Comparison of ENCODE assay signal across 10 cellular contexts in the genomic region with DNA sequence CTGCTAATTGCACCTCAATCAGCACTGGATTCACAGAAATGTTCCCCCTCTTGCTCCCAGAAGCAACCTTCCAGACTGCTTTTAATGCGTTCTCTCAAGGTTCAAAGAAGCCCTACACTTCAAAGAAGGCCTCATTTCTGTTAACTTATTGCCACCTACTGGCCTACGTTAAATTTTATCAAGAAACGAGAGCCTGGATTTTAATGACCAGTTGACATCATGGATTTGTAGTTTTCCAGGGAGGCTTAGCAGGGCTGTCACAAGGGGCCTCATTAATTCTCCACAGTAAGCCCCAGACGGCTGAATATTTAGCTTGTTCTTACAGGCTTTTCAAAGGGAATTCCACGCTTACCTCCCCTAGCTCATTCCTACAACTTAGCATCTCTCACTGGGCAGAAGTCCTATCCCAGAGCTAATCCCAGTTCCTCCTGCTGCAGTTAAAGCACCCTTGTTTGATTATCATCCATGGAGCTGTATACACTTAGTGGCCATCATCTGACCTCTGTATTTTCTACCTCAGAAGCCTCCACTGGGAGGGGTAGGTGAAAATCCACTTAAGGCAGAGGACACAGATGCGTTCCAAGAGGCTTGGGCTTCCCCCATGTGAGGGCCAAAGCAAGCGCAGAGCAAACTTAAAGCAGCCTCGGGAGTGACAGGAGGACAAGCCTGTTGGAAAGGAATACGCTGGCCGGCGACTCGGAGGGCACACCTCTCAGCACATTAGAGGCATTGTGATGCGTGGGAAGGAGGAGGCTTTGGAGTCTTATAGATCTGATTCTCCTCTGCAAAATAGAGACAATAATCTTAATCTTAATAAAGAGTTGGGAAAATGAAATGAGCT. TPM values are rescaled to one million over a fixed set of nuclear protein-coding genes. Genes with fewer than 3 reads are reported as not detected.
DNase-seq lines count a peak whose midpoint lies in the region; ATAC-seq, FAIRE-seq and TF ChIP-seq lines count a peak whose summit lies in the region.
"Had no signal": no experiment of that assay in that cellular context is flagged by ENCODE, and none has a peak within 500 bp of the region (broad histone marks: within the 10 kb centered on the region; RNA-seq: fewer than 3 reads in every experiment).

No MANE protein-coding gene starts in this region.

- no peaks in the 10 kb centered on the region for H3K4me1 Mint-ChIP-seq in mesothelial cell of epicardium
- H3K4me1 Mint-ChIP-seq: CD4-positive, alpha-beta memory T cell had no signal

- H3K36me3 Mint-ChIP-seq in mesothelial cell of epicardium = no peaks in the 10 kb centered on the region
- H3K36me3 Mint-ChIP-seq: CD4-positive, alpha-beta memory T cell had no signal

- H3K27me3 ChIP-seq in A673 (replicated peaks; ENCODE audit: insufficient read depth, low read depth, low read length, poor library complexity) = peaks cover 23% of the 10 kb centered on the region

- TF ChIP-seq CTCF in A673 (conservative IDR thresholded peaks at IDR 0.05; ENCODE audit: low read depth, low read length) = peak; percentile 41; the same call in 1 of the 2 replicates
- 0 out of 2 replicates have a peak, but pooled peaks have one; percentile 11 for TF ChIP-seq CTCF in RWPE1 (conservative IDR thresholded peaks at IDR 0.05; ENCODE audit: low read depth)
- TF ChIP-seq CTCF in mesothelial cell of epicardium (IDR thresholded peaks at IDR 0.05; ENCODE audit: unreplicated experiment) = no peak

- POLR2A ChIA-PET in A673 (lab: Charles Lee; ENCODE audit: low non-redundant PET) = interaction anchor here (0.6 kb wide), 1 partner anchor 575 kb away, joined by 4 read pairs; no protein-coding TSS in a partner anchor
- POLR2A ChIA-PET in RWPE1 (lab: Yijun Ruan, JAX; ENCODE audit: low non-redundant PET) = no interaction called here

- H3K27ac Mint-ChIP-seq in mesothelial cell of epicardium = no peak overlapping the region
- H3K27ac Mint-ChIP-seq: CD4-positive, alpha-beta memory T cell had no signal

- no peak overlapping the region for H3K4me3 Mint-ChIP-seq in mesothelial cell of epicardium
- H3K4me3 Mint-ChIP-seq: CD4-positive, alpha-beta memory T cell had no signal

- FAIRE-seq in islet of Langerhans (lab: Jason Lieb, UNC) = peak; percentile 90

- H3K4me1 ChIP-seq in A673 (ENCODE audit: insufficient read depth, low read length, poor library complexity, severe bottlenecking) = no peaks in the 10 kb centered on the region

- H3K27ac ChIP-seq in A673 (ENCODE audit: low read depth, low read length, poor library complexity, severe bottlenecking) = no peak overlapping the region
- no peak overlapping the region for H3K27ac ChIP-seq in RWPE1

- intact Hi-C loops in A673 (cut with micrococcal nuclease; ENCODE audit: unreplicated experiment) = loop anchor here (10.0 kb wide), 1 partner anchor 247 kb away; no protein-coding TSS in a partner anchor

- ATAC-seq in HG03354 (IDR thresholded peaks at IDR 0.05; ENCODE audit: poor library complexity, severe bottlenecking, unreplicated experiment) = no peak

- no peak overlapping the region for H3K4me3 ChIP-seq in A673 (ENCODE audit: low read depth, low read length, poor library complexity, severe bottlenecking)

- no TSS peak for BruUV-seq in A673 (replicated peaks; lab: Mats Ljungman, UMichigan)

- H3K27me3 Mint-ChIP-seq in mesothelial cell of epicardium (ENCODE audit: low read depth) = peaks cover 50% of the 10 kb centered on the region

- no peaks in the 10 kb centered on the region for H3K9me3 ChIP-seq in A673 (ENCODE audit: low read depth, low read length, poor library complexity, severe bottlenecking)

- peaks cover 7% of the 10 kb centered on the region for H3K9me3 Mint-ChIP-seq in mesothelial cell of epicardium

- DNase-seq in A673 (ENCODE audit: low spot score) (peak; percentile 51), HuH-7 (ENCODE audit: low spot score) (peak; percentile 17), RWPE1 (ENCODE audit: low spot score) (no peak), mesothelial cell of epicardium (ENCODE audit: low spot score in 2 of 2, unreplicated experiment in 2 of 2) (no peak), C1 segment of cervical spinal cord (lab: John Stamatoyannopoulos, UW) (no peak)
- no peak for DNase-seq in stimulated activated naive CD4-positive, alpha-beta T cell treated with Interleukin-2 at 50 U/mL for 16 hours (lab: John Stamatoyannopoulos, UW)
- DNase-seq: CD4-positive, alpha-beta memory T cell had no signal

- H3K36me3 ChIP-seq in A673 (ENCODE audit: insufficient read depth, low read length, poor library complexity, severe bottlenecking) = no peaks in the 10 kb centered on the region

- CTCF ChIA-PET in A673 (lab: Charles Lee) = no interaction called here
- CTCF ChIA-PET in RWPE1 (lab: Yijun Ruan, JAX) = interaction anchor here (0.6 to 1.1 kb wide), 4 partner anchors 40 to 244 kb away, joined by 3 to 4 read pairs (median 3); no protein-coding TSS in a partner anchor

RNA-seq across cellular contexts. Expression of a gene that starts 32.2 kb away (rescaled TPM):
- not detected in 2 replicates for total RNA-seq in A673 (2021)
- total RNA-seq in mesothelial cell of epicardium = 0.36 to 0.94 TPM (median 0.62 TPM) in 3 replicates
- total RNA-seq: CD4-positive, alpha-beta memory T cell had no signal

RNA-seq across cellular contexts. Expression of a gene that starts 50.0 kb away (rescaled TPM):
- not detected in 2 replicates for total RNA-seq in A673 (2021)
- not detected in 3 replicates for total RNA-seq in mesothelial cell of epicardium
- total RNA-seq: CD4-positive, alpha-beta memory T cell; lung microvascular endothelial cell had no signal

Comparison
In these comparisons a context has a peak if more than half of its experiments do, and no peak if none do; other contexts are left out.
1. DNase-seq: peak in A673 (single experiment) and HuH-7 (single experiment); none in RWPE1 (single experiment), mesothelial cell of epicardium (0 of 2), C1 segment of cervical spinal cord (0 of 14) and stimulated activated naive CD4-positive, alpha-beta T cell treated with Interleukin-2 at 50 U/mL for 16 hours (single experiment).